Comparison of ENCODE assay signal across 16 cellular contexts in genomic region chr1:229913491-229913890, GRCh38.
"Had no signal": no experiment of that assay in that cellular context is flagged by ENCODE, and none has a peak within 500 bp of the region (broad histone marks: within the 10 kb centered on the region; RNA-seq: fewer than 3 reads in every experiment).

No MANE protein-coding gene starts in this region.

- DNase-seq: activated CD4-positive, alpha-beta memory T cell treated with anti-CD3 and anti-CD28 coated beads for 36 hours; activated CD4-positive, alpha-beta T cell treated with anti-CD3 and anti-CD28 coated beads for 1 hour; activated T-cell treated with anti-CD3 and anti-CD28 coated beads for 4 hours; cerebellar nuclear complex; cortex of kidney; erythroblast; gastrocnemius medialis; head of caudate nucleus; left ventricle myocardium inferior; mammary epithelial cell; midbrain; occipital lobe; posterior cingulate gyrus; sigmoid colon; stimulated activated CD8-positive, alpha-beta memory T cell treated with anti-CD3 and anti-CD28 coated beads, Interleukin-4, amount 100 ng/mL, for 48 hours; stimulated activated naive CD4-positive, alpha-beta T cell had no signal
